ENCODE assay signal across 24 cellular contexts in genomic region chr19:11239377-11240000, GRCh38. TPM values are rescaled to one million over a fixed set of nuclear protein-coding genes. Genes with fewer than 3 reads are reported as not detected.
"Had no signal": no experiment of that assay in that cellular context is flagged by ENCODE, and none has a peak within 500 bp of the region (broad histone marks: within the 10 kb centered on the region; RNA-seq: fewer than 3 reads in every experiment).

Gene ANGPTL8 (plus strand): TSS chr19:11239619. CDS start chr19:11239638, 19 bp downstream.

- H3K9me3 ChIP-seq: gastrocnemius medialis, pancreas, prostate gland had no signal

- H3K9me3 Mint-ChIP-seq: central memory CD8-positive, alpha-beta T cell; type B pancreatic cell had no signal

- H3K4me1 ChIP-seq: gastrocnemius medialis, pancreas, prostate gland had no signal

- H3K4me3 ChIP-seq: dorsolateral prefrontal cortex, esophagus muscularis mucosa, gastrocnemius medialis, heart right ventricle, pancreas, prostate gland, stomach had no signal

- H3K27me3 Mint-ChIP-seq: type B pancreatic cell had no signal

- H3K27ac Mint-ChIP-seq: immature natural killer cell; naive thymus-derived CD4-positive, alpha-beta T cell; type B pancreatic cell had no signal

- DNase-seq: cortex of kidney; dorsolateral prefrontal cortex; effector CD8-positive, alpha-beta T cell; gastrocnemius medialis; heart right ventricle; immature natural killer cell; kidney; left colon; mammary epithelial cell; naive thymus-derived CD4-positive, alpha-beta T cell; nucleus accumbens; pancreas; small intestine; stimulated activated CD4-positive, alpha-beta T cell treated with anti-CD3 and anti-CD28 coated beads, Interleukin-12 subunit alpha, Interleukin-12 subunit beta, amount 100 ng/mL, for 4 hours; stimulated activated naive CD4-positive, alpha-beta T cell; stomach had no signal

- H3K36me3 Mint-ChIP-seq: naive thymus-derived CD4-positive, alpha-beta T cell had no signal

- H3K27ac ChIP-seq: dorsolateral prefrontal cortex, esophagus muscularis mucosa, gastrocnemius medialis, heart right ventricle, pancreas, prostate gland, stomach had no signal

- H3K36me3 ChIP-seq: prostate gland had no signal

- H3K4me3 Mint-ChIP-seq: central memory CD8-positive, alpha-beta T cell; immature natural killer cell; naive thymus-derived CD4-positive, alpha-beta T cell; type B pancreatic cell had no signal

- H3K27me3 ChIP-seq: dorsolateral prefrontal cortex, esophagus muscularis mucosa, gastrocnemius medialis, heart right ventricle, pancreas, stomach had no signal

- ATAC-seq: gastrocnemius medialis; heart right ventricle; left colon; naive thymus-derived CD4-positive, alpha-beta T cell; pancreas had no signal

RNA-seq across cellular contexts. Expression of gene ANGPTL8, which starts in this region (rescaled TPM):
- total RNA-seq: fibroblast of villous mesenchyme; left colon; lower leg skin; mammary epithelial cell; mononuclear cell; naive thymus-derived CD4-positive, alpha-beta T cell; prostate gland; stomach had no signal
- polyA plus RNA-seq: immature natural killer cell; mammary epithelial cell; naive thymus-derived CD4-positive, alpha-beta T cell; neural cell had no signal
